Comparison of ENCODE assay signal across 8 cellular contexts in genomic region chr16:49858200-49859129, GRCh38. TPM values are rescaled to one million over a fixed set of nuclear protein-coding genes. Genes with fewer than 3 reads are reported as not detected.
DNase-seq lines count a peak whose midpoint lies in the region; ATAC-seq and TF ChIP-seq lines count a peak whose summit lies in the region.

No MANE protein-coding gene starts in this region.

- H3K4me3 Mint-ChIP-seq in brain, result peak overlapping the region; percentile 24 to 95 (median 81)

- H3K4me3 ChIP-seq in BJ (ENCODE audit: low read depth, low read length) (peak overlapping the region; percentile 29), MM.1S (ENCODE audit: low read length) (peak overlapping the region; percentile 79; the same call in 1 of the 2 replicates)

- DNase-seq in BJ (ENCODE audit: low read depth) (no peak), MM.1S (no peak), NCI-H187 treated with DMSO at 0.1 percent for 48 hours (lab: John Stamatoyannopoulos, UW) (no peak), kidney glomerular epithelial cell (lab: John Stamatoyannopoulos, UW) (no peak)
- peak; percentile 33 to 35 for DNase-seq in stimulated activated CD4-positive, alpha-beta T cell treated with anti-CD3 and anti-CD28 coated beads, Interleukin-2, amount 100 ng/mL, for 48 hours

- H3K4me2 ChIP-seq in MM.1S (ENCODE audit: low read depth, low read length), result peak overlapping the region; percentile 63

- TF ChIP-seq CTCF in BJ (IDR thresholded peaks at IDR 0.05; ENCODE audit: insufficient read depth, low read depth, low read length), result no peak
- no peak for TF ChIP-seq CTCF in MM.1S (IDR thresholded peaks at IDR 0.05; ENCODE audit: low read length)
- no peak for TF ChIP-seq CTCF in brain (conservative IDR thresholded peaks at IDR 0.05)

- no peaks in the 10 kb centered on the region for H3K79me2 ChIP-seq in MM.1S (ENCODE audit: low read length)

- H3K27ac Mint-ChIP-seq in brain, result peak overlapping the region in 3 of 5 experiments; percentile 92 to 93 (median 93)

- no peak for ATAC-seq in GM21526 (IDR thresholded peaks at IDR 0.05; ENCODE audit: low FRiP score, unreplicated experiment)

- no peaks in the 10 kb centered on the region for H4K20me1 ChIP-seq in MM.1S (ENCODE audit: insufficient read depth, low read length)

- no peak overlapping the region for H3K9ac ChIP-seq in MM.1S (ENCODE audit: low read length)

- peaks cover 36% of the 10 kb centered on the region for H3K4me1 Mint-ChIP-seq in brain

- H3K9me3 Mint-ChIP-seq in brain, result no peaks in the 10 kb centered on the region

- no peaks in the 10 kb centered on the region for H3K9me3 ChIP-seq in MM.1S (replicated peaks; ENCODE audit: insufficient read depth, low read length)

- H3K36me3 ChIP-seq in BJ (ENCODE audit: control insufficient read depth, insufficient read depth, low read length), result no peaks in the 10 kb centered on the region
- no peaks in the 10 kb centered on the region for H3K36me3 ChIP-seq in MM.1S (replicated peaks; ENCODE audit: insufficient read depth, low read length)

- 0 out of 2 replicates have a peak, but pooled peaks cover 6% of the 10 kb centered on the region for H3F3A ChIP-seq in MM.1S (ENCODE audit: insufficient read depth, low read length)

- H3K27ac ChIP-seq in MM.1S (ENCODE audit: low read length) (no peak overlapping the region), layer of hippocampus (ENCODE audit: low read depth, low read length) (peak overlapping the region; percentile 62)

- no peaks in the 10 kb centered on the region for H3K4me1 ChIP-seq in MM.1S (ENCODE audit: low read length)

- peaks cover 16% of the 10 kb centered on the region for H3K27me3 ChIP-seq in BJ (ENCODE audit: control insufficient read depth, insufficient read depth, low read length)
- H3K27me3 ChIP-seq in MM.1S (replicated peaks; ENCODE audit: insufficient read depth, low read length), result peaks cover 48% of the 10 kb centered on the region
- H3K27me3 ChIP-seq in layer of hippocampus (ENCODE audit: control insufficient read depth, insufficient read depth, low read length), result no peaks in the 10 kb centered on the region

- no peaks in the 10 kb centered on the region for H3K36me3 Mint-ChIP-seq in brain

- H3K9me2 ChIP-seq in MM.1S (replicated peaks; ENCODE audit: insufficient read depth, low read length), result no peaks in the 10 kb centered on the region

- POLR2A ChIA-PET in BJ (lab: Charles Lee), result no interaction called here

- CTCF ChIA-PET in BJ (lab: Yijun Ruan, JAX), result interaction anchor here (0.6 to 8.0 kb wide), 15 partner anchors 7 to 367 kb away, joined by 3 to 57 read pairs (median 4); no protein-coding TSS in a partner anchor

- H3K27me3 Mint-ChIP-seq in brain, result peaks cover 32% of the 10 kb centered on the region

- H2AFZ ChIP-seq in MM.1S (ENCODE audit: low read length), result no peak overlapping the region

RNA-seq across cellular contexts. Expression of gene ZNF423, which starts 2.6 kb away (rescaled TPM):
- polyA plus RNA-seq in BJ (2011; rRNA removed), result 0.22 TPM in 2 replicates
- 0.33 and 0.67 TPM in 2 replicates for polyA minus RNA-seq in BJ (2011; rRNA and poly(A)+ RNA removed)
- 32.7 TPM for polyA plus RNA-seq in brain (ENCODE audit: insufficient read depth, low read depth, low replicate concordance)

Comparison
In these comparisons a context has a peak if more than half of its experiments do, and no peak if none do; other contexts are left out.
1. DNase-seq: peak in stimulated activated CD4-positive, alpha-beta T cell treated with anti-CD3 and anti-CD28 coated beads, Interleukin-2, amount 100 ng/mL, for 48 hours (2 of 2); none in BJ (single experiment), MM.1S (single experiment), NCI-H187 treated with DMSO at 0.1 percent for 48 hours (single experiment) and kidney glomerular epithelial cell (single experiment).
2. RNA of gene ZNF423, which starts 2.6 kb away (polyA plus RNA-seq): 32.7 TPM in brain (single experiment); 0.22 TPM in BJ; every median in the first group is over 10 times any median in the second.